ENCODE assay signal across 1 cellular context in the genomic region with DNA sequence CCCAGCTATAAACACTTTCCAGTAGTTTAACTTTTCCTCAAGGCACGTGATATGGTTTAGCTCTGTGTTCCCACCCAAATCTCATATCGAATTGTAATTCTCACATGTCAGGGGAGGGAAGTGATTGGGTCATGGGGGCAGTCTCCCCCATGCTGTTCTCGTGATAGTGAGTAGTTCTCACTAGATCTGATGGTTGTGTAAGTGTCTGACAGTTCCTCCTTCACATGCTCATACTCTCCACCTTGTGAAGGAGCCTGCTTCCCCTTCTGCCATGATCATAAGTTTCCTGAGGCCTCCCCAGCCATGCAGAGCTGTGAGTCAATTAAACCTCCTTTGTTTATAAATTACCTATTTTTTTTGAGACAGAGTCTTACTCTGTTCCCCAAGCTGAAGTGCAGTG.
TF ChIP-seq lines count a peak whose summit lies in the region.

No MANE protein-coding gene starts in this region.

TF ChIP-seq in GM12878, 131 proteins besides CTCF, POLR2A, EP300 and RAD21 (continued from another document):
- no peak for TF ChIP-seq ZBTB33 (IDR thresholded peaks at IDR 0.05)
- TF ChIP-seq ATF7 (IDR thresholded peaks at IDR 0.05; ENCODE audit: low read depth), result no peak
- TF ChIP-seq PRDM15 (CRISPR knock-in tag; IDR thresholded peaks at IDR 0.05), result no peak
